In the genomic region with DNA sequence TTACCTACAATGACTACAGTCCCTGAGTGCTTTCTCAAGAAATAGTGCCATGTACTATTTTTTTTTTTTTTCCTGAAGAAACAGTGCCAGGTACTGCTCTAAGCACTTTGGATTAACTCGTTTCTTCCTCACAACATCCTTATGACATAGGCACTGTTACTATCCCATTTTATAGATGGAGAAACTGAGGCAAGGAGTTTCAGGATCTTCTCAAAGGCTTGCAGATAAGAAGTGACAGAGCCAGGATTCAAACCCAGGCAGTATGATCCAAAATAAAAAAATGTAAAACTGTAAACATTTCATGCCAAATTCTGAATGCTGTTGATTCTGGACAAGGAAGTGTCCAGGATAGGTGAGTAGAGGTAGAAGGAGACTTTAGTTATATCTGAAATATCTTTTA, we compare ENCODE assay signal across 12 cellular contexts. TPM values are rescaled to one million over a fixed set of nuclear protein-coding genes. Genes with fewer than 3 reads are reported as not detected.
DNase-seq lines count a peak whose midpoint lies in the region; ATAC-seq, FAIRE-seq and TF ChIP-seq lines count a peak whose summit lies in the region.
"Had no signal": no experiment of that assay in that cellular context is flagged by ENCODE, and none has a peak within 500 bp of the region (broad histone marks: within the 10 kb centered on the region; RNA-seq: fewer than 3 reads in every experiment).

No MANE protein-coding gene starts in this region.

- no peak for DNase-seq in activated naive CD4-positive, alpha-beta T cell treated with anti-CD3 and anti-CD28 coated beads for 36 hours
- DNase-seq in activated naive CD4-positive, alpha-beta T cell treated with anti-CD3 and anti-CD28 coated beads, Interleukin-2, amount 50 U/mL, for 16 hours, result no peak
- DNase-seq in OCI-LY7 (ENCODE audit: low spot score) (no peak), H1 (ENCODE audit: low read depth in 1 of 2, low spot score in 2 of 2) (no peak), activated gamma-delta T cell (lab: John Stamatoyannopoulos, UW) (no peak), lower lobe of right lung (no peak)
- DNase-seq in stimulated activated effector memory CD8-positive, alpha-beta T cell treated with anti-CD3 and anti-CD28 coated beads, Interleukin-12 subunit alpha, Interleukin-12 subunit beta, amount 100 ng/mL, for 72 hours (ENCODE audit: low spot score in 2 of 2), result no peak
- DNase-seq: activated gamma-delta T cell treated with Interleukin-2 at 50 U/mL for 16 hours, MV-4-11, NCI-H526 treated with DMSO at 0.1 percent for 48 hours, sigmoid colon had no signal

- TF ChIP-seq POLR2A in H1 (IDR thresholded peaks at IDR 0.05; ENCODE audit: control extremely low read depth in 1 of 2, low read depth in 2 of 2, low read length in 2 of 2), result no peak

- no peak overlapping the region for H3K14ac ChIP-seq in H1 (ENCODE audit: insufficient read length)

- no peak overlapping the region for H4K5ac ChIP-seq in H1 (ENCODE audit: insufficient read length, low read depth, low read length)

- POLR2A ChIA-PET in OCI-LY7 (lab: Charles Lee), result no interaction called here
- POLR2A ChIA-PET in H1 (lab: Charles Lee; ENCODE audit: partially characterized antibody), result no interaction called here

- H2BK12ac ChIP-seq in H1 (ENCODE audit: low read depth, low read length), result no peak overlapping the region

- H3K4me3 Mint-ChIP-seq in activated naive CD4-positive, alpha-beta T cell treated with anti-CD3 and anti-CD28 coated beads for 36 hours, result peak overlapping the region; percentile 77
- H3K4me3 Mint-ChIP-seq in stimulated activated effector memory CD8-positive, alpha-beta T cell treated with anti-CD3 and anti-CD28 coated beads, Interleukin-12 subunit alpha, Interleukin-12 subunit beta, amount 100 ng/mL, for 72 hours, result peak overlapping the region; percentile 74

- no peak overlapping the region for H4K8ac ChIP-seq in H1 (ENCODE audit: extremely low read depth, insufficient read depth, low read length)

- H4K20me1 ChIP-seq in OCI-LY7 (ENCODE audit: insufficient read depth, low read length) (no peaks in the 10 kb centered on the region), H1 (replicated peaks in 1 of 2; ENCODE audit: control insufficient read depth in 1 of 2, insufficient read depth in 2 of 2, low read length in 2 of 2) (no peaks in the 10 kb centered on the region)

- H3K4me1 Mint-ChIP-seq in activated naive CD4-positive, alpha-beta T cell treated with anti-CD3 and anti-CD28 coated beads for 36 hours (ENCODE audit: low read depth), result peaks cover 22% of the 10 kb centered on the region
- peaks cover 6% of the 10 kb centered on the region for H3K4me1 Mint-ChIP-seq in stimulated activated effector memory CD8-positive, alpha-beta T cell treated with anti-CD3 and anti-CD28 coated beads, Interleukin-12 subunit alpha, Interleukin-12 subunit beta, amount 100 ng/mL, for 72 hours

- no peak for ATAC-seq in stimulated activated effector memory CD8-positive, alpha-beta T cell treated with anti-CD3 and anti-CD28 coated beads, Interleukin-12 subunit alpha, Interleukin-12 subunit beta, amount 100 ng/mL, for 72 hours
- ATAC-seq in HG03039 (IDR thresholded peaks at IDR 0.05; ENCODE audit: unreplicated experiment) (no peak), lower lobe of right lung (no peak)

- no peak overlapping the region for H3K56ac ChIP-seq in H1 (replicated peaks; ENCODE audit: insufficient read length, low read depth, low read length)

- BruUV-seq in OCI-LY7 (replicated peaks; lab: Mats Ljungman, UMichigan), result no TSS peak

- H3K4me1 ChIP-seq in OCI-LY7 (ENCODE audit: insufficient read depth, low read length, poor library complexity, severe bottlenecking) (peaks cover 10% of the 10 kb centered on the region), H1 (replicated peaks in 1 of 4; ENCODE audit: control insufficient read depth in 3 of 4, insufficient read depth in 4 of 4, low read length in 3 of 4) (no peaks in the 10 kb centered on the region), lower lobe of right lung (peaks cover 5% of the 10 kb centered on the region)

- no peak overlapping the region for H3K4ac ChIP-seq in H1 (replicated peaks; ENCODE audit: insufficient read length, low read depth, low read length)

- H3K36me3 ChIP-seq in OCI-LY7 (ENCODE audit: insufficient read depth, low read length) (peaks cover 25% of the 10 kb centered on the region), H1 (ENCODE audit: control insufficient read depth in 2 of 4, insufficient read depth in 4 of 4, low read length in 3 of 4) (peaks cover 0 to 5% (median 1%) of the 10 kb centered on the region in 4 experiments; a peak in 3 of 8 replicates), lower lobe of right lung (no peaks in the 10 kb centered on the region)
- H3K36me3 ChIP-seq: sigmoid colon had no signal

- H3K9me2 ChIP-seq in OCI-LY7 (ENCODE audit: insufficient read depth, low read length), result no peaks in the 10 kb centered on the region

- H3K79me2 ChIP-seq in OCI-LY7 (ENCODE audit: insufficient read depth, low read depth, low read length) (peaks cover 71% of the 10 kb centered on the region), H1 (ENCODE audit: control insufficient read depth in 1 of 2, insufficient read depth in 2 of 2, low read length in 2 of 2) (peaks cover 0 to 62% of the 10 kb centered on the region in 2 experiments; a peak in 2 of 4 replicates)

- H3K4me3 ChIP-seq in OCI-LY7 (ENCODE audit: low read depth, low read length, poor library complexity, severe bottlenecking), result peak overlapping the region; percentile 88
- peak overlapping the region in 3 of 4 experiments; percentile 27 to 85 (median 75); a peak in 3 of 8 replicates for H3K4me3 ChIP-seq in H1 (ENCODE audit: extremely low read depth in 1 of 4, insufficient read depth in 2 of 4, low read depth in 3 of 4, low read length in 4 of 4)
- no peak overlapping the region for H3K4me3 ChIP-seq in lower lobe of right lung

- H3K9me3 ChIP-seq in OCI-LY7 (ENCODE audit: low read length), result peaks cover 8% of the 10 kb centered on the region; the same call in 1 of the 2 replicates
- H3K9me3 ChIP-seq in H1 (ENCODE audit: insufficient read depth in 2 of 2, low read depth in 1 of 2, low read length in 1 of 2), result no peaks in the 10 kb centered on the region; a peak in 1 of 4 replicates
- no peaks in the 10 kb centered on the region for H3K9me3 ChIP-seq in lower lobe of right lung
- H3K9me3 ChIP-seq: sigmoid colon had no signal

- 0 out of 2 replicates have a peak, but pooled peaks cover 5% of the 10 kb centered on the region for H3K23me2 ChIP-seq in H1 (ENCODE audit: low read depth, low read length)

- H3K23ac ChIP-seq in H1 (ENCODE audit: insufficient read length), result no peak overlapping the region

- H2BK120ac ChIP-seq in H1 (replicated peaks; ENCODE audit: low read depth, low read length), result no peak overlapping the region

- TF ChIP-seq EP300 in H1 (IDR thresholded peaks at IDR 0.05; ENCODE audit: borderline replicate concordance in 1 of 2, low read depth in 2 of 2, low read length in 2 of 2), result no peak

- H3K9ac ChIP-seq in H1 (replicated peaks in 1 of 4; ENCODE audit: extremely low read depth in 1 of 4, low read depth in 3 of 4, low read length in 3 of 4), result no peak overlapping the region

- H3K9me3 Mint-ChIP-seq in activated naive CD4-positive, alpha-beta T cell treated with anti-CD3 and anti-CD28 coated beads for 36 hours, result peaks cover 2% of the 10 kb centered on the region
- no peaks in the 10 kb centered on the region for H3K9me3 Mint-ChIP-seq in stimulated activated effector memory CD8-positive, alpha-beta T cell treated with anti-CD3 and anti-CD28 coated beads, Interleukin-12 subunit alpha, Interleukin-12 subunit beta, amount 100 ng/mL, for 72 hours

- TF ChIP-seq CTCF in OCI-LY7 (conservative IDR thresholded peaks at IDR 0.05; ENCODE audit: low read length), result no peak
- no peak for TF ChIP-seq CTCF in H1 (IDR thresholded peaks at IDR 0.05; ENCODE audit: control extremely low read depth in 1 of 3, insufficient read depth in 1 of 3, low read depth in 1 of 3, low read length in 3 of 3)
- TF ChIP-seq CTCF in lower lobe of right lung (IDR thresholded peaks at IDR 0.05), result no peak

- no peak overlapping the region for H2AK5ac ChIP-seq in H1 (ENCODE audit: low read depth, low read length)

- H3K27me3 Mint-ChIP-seq in activated naive CD4-positive, alpha-beta T cell treated with anti-CD3 and anti-CD28 coated beads for 36 hours (ENCODE audit: low read depth), result no peaks in the 10 kb centered on the region

- H3K27me3 ChIP-seq in H1 (replicated peaks in 1 of 4; ENCODE audit: control insufficient read depth in 3 of 4, extremely low read depth in 1 of 4, insufficient read depth in 3 of 4, low read length in 3 of 4), result no peaks in the 10 kb centered on the region
- no peaks in the 10 kb centered on the region for H3K27me3 ChIP-seq in lower lobe of right lung (ENCODE audit: low read depth)
- H3K27me3 ChIP-seq: sigmoid colon had no signal

- no peak overlapping the region for H4K91ac ChIP-seq in H1 (replicated peaks; ENCODE audit: insufficient read length, low read length)

- H2AFZ ChIP-seq in OCI-LY7 (ENCODE audit: low read length), result no peak overlapping the region
- no peak overlapping the region for H2AFZ ChIP-seq in H1 (ENCODE audit: low read length)

- FAIRE-seq in H1 (lab: Jason Lieb, UNC), result no peak

- peaks cover 25% of the 10 kb centered on the region for H3K36me3 Mint-ChIP-seq in activated naive CD4-positive, alpha-beta T cell treated with anti-CD3 and anti-CD28 coated beads for 36 hours (ENCODE audit: low read depth)
- peaks cover 20% of the 10 kb centered on the region for H3K36me3 Mint-ChIP-seq in stimulated activated effector memory CD8-positive, alpha-beta T cell treated with anti-CD3 and anti-CD28 coated beads, Interleukin-12 subunit alpha, Interleukin-12 subunit beta, amount 100 ng/mL, for 72 hours

- no peaks in the 10 kb centered on the region for H3K79me1 ChIP-seq in H1 (ENCODE audit: low read depth, low read length)

- no peak overlapping the region for H3K18ac ChIP-seq in H1 (ENCODE audit: extremely low read depth, low read length)

- no peak overlapping the region for H2BK20ac ChIP-seq in H1 (ENCODE audit: low read length)

- H2BK5ac ChIP-seq in H1 (ENCODE audit: low read depth, low read length), result no peak overlapping the region

- no peak overlapping the region for H3K27ac Mint-ChIP-seq in activated naive CD4-positive, alpha-beta T cell treated with anti-CD3 and anti-CD28 coated beads for 36 hours
- no peak overlapping the region for H3K27ac Mint-ChIP-seq in stimulated activated effector memory CD8-positive, alpha-beta T cell treated with anti-CD3 and anti-CD28 coated beads, Interleukin-12 subunit alpha, Interleukin-12 subunit beta, amount 100 ng/mL, for 72 hours

- no peak for TF ChIP-seq RAD21 in H1 (IDR thresholded peaks at IDR 0.05 in 1 of 2, conservative IDR thresholded peaks at IDR 0.05 in 1 of 2; ENCODE audit: low read depth in 2 of 2, low read length in 2 of 2)

- H3K4me2 ChIP-seq in OCI-LY7 (ENCODE audit: low read length) (peak overlapping the region; percentile 83), H1 (ENCODE audit: insufficient read depth in 1 of 2, low read depth in 2 of 2, low read length in 2 of 2) (peak overlapping the region; percentile 35 to 38; a peak in 2 of 4 replicates)

- WGBS in H1 (ENCODE audit: extremely low coverage in 1 of 2, insufficient coverage in 1 of 2, insufficient read length in 1 of 2, insufficient replicate concordance in 2 of 2, low coverage in 1 of 2, low lambda C conversion rate in 2 of 2, missing lambda C conversion rate in 1 of 2), 2 experiments, result no CpG with 5 or more reads among the region's 1 CpG

- CTCF ChIA-PET in activated naive CD4-positive, alpha-beta T cell treated with anti-CD3 and anti-CD28 coated beads for 36 hours (lab: Charles Lee), result no interaction called here
- CTCF ChIA-PET in OCI-LY7 (lab: Charles Lee; ENCODE audit: unreplicated experiment) (no interaction called here), H1 (lab: Charles Lee; ENCODE audit: partially characterized antibody) (no interaction called here)

- H3K27ac ChIP-seq in OCI-LY7 (ENCODE audit: low read depth, low read length, poor library complexity, severe bottlenecking) (no peak overlapping the region), H1 (ENCODE audit: low read depth, low read length) (no peak overlapping the region), lower lobe of right lung (no peak overlapping the region)

- H2BK15ac ChIP-seq in H1 (ENCODE audit: low read length), result no peak overlapping the region

- intact Hi-C loops in activated naive CD4-positive, alpha-beta T cell treated with anti-CD3 and anti-CD28 coated beads for 36 hours (cut with micrococcal nuclease), result loop anchor here (2.0 to 10.0 kb wide), 8 partner anchors 27 to 1887 kb away; a partner anchor contains a TSS
- intact Hi-C loops in OCI-LY7 (cut with micrococcal nuclease; ENCODE audit: unreplicated experiment), result loop anchor here (10.0 kb wide), 2 partner anchors 923 to 1117 kb away; a partner anchor contains a TSS
- intact Hi-C loops in lower lobe of right lung (cut with DNase I), result no loop called here

RNA-seq across cellular contexts. Expression of a gene that starts 1.1 kb away (rescaled TPM):
- 10 to 100 TPM; 16.5 to 17.9 TPM for total RNA-seq in activated naive CD4-positive, alpha-beta T cell treated with anti-CD3 and anti-CD28 coated beads for 36 hours
- total RNA-seq in OCI-LY7 (2014; rRNA removed; shearing (Covaris generic)), result 15.2 TPM in 2 replicates
- total RNA-seq in OCI-LY7 (2022) (23.7 and 24.8 TPM in 2 replicates), lower lobe of right lung (1.5 TPM)
- total RNA-seq in H1 (2021; fragmentation: NEBNext Ultra II Directional; extraction: Animal tissue kit (Norgen Biotek cat#: 25700)), result 12.2 and 13.8 TPM in 2 replicates
- 0.89 and 1.9 TPM in 2 replicates for polyA plus RNA-seq in H1 (2011; rRNA removed)
- polyA plus RNA-seq in H1 (2011; cell fraction: cytosol; rRNA removed), result 2.2 TPM
- polyA plus RNA-seq in H1 (2011; cell fraction: nucleus; rRNA removed), result 1.3 TPM
- polyA plus RNA-seq in H1 (2012, experiment 1 of 2), result 1.5 to 4.6 TPM (median 2.2 TPM) in 4 replicates
- polyA plus RNA-seq in H1 (2012, experiment 2 of 2), result 0.35 TPM
- 5.1 TPM for polyA plus RNA-seq in H1 (2013, experiment 1 of 2)
- polyA plus RNA-seq in H1 (2013, experiment 2 of 2), result 4.5 TPM
- 12.0 and 18.7 TPM in 2 replicates for polyA minus RNA-seq in H1 (2011; rRNA and poly(A)+ RNA removed)
- polyA minus RNA-seq in H1 (2011; cell fraction: cytosol; rRNA and poly(A)+ RNA removed), result 6.1 TPM
- polyA minus RNA-seq in H1 (2011; cell fraction: nucleus; rRNA and poly(A)+ RNA removed), result 42.3 TPM

RNA-seq across cellular contexts. Expression of a gene that starts 1.5 kb away (rescaled TPM):
- 10 to 100 TPM; 16.0 to 16.1 TPM for total RNA-seq in activated naive CD4-positive, alpha-beta T cell treated with anti-CD3 and anti-CD28 coated beads for 36 hours
- total RNA-seq in OCI-LY7 (2014; rRNA removed; shearing (Covaris generic)), result 8.0 and 8.8 TPM in 2 replicates
- total RNA-seq in OCI-LY7 (2022), result 10.1 and 11.3 TPM in 2 replicates
- total RNA-seq in H1 (2021; fragmentation: NEBNext Ultra II Directional; extraction: Animal tissue kit (Norgen Biotek cat#: 25700)), result 12.1 and 12.2 TPM in 2 replicates
- 3.1 and 4.5 TPM in 2 replicates for polyA plus RNA-seq in H1 (2011; rRNA removed)
- 7.4 TPM for polyA plus RNA-seq in H1 (2011; cell fraction: cytosol; rRNA removed)
- 4.8 TPM for polyA plus RNA-seq in H1 (2011; cell fraction: nucleus; rRNA removed)
- polyA plus RNA-seq in H1 (2012, experiment 1 of 2), result 3.8 to 7.6 TPM (median 5.0 TPM) in 4 replicates
- 0.42 TPM for polyA plus RNA-seq in H1 (2012, experiment 2 of 2)
- polyA plus RNA-seq in H1 (2013, experiment 1 of 2), result 9.0 TPM
- polyA plus RNA-seq in H1 (2013, experiment 2 of 2), result 8.8 TPM
- polyA minus RNA-seq in H1 (2011; rRNA and poly(A)+ RNA removed), result 18.3 and 23.7 TPM in 2 replicates
- polyA minus RNA-seq in H1 (2011; cell fraction: cytosol; rRNA and poly(A)+ RNA removed), result 13.1 TPM
- 44.5 TPM for polyA minus RNA-seq in H1 (2011; cell fraction: nucleus; rRNA and poly(A)+ RNA removed)
- 39.8 TPM for total RNA-seq in lower lobe of right lung
